1 cellular context compared by ENCODE assay signal in the genomic region with DNA sequence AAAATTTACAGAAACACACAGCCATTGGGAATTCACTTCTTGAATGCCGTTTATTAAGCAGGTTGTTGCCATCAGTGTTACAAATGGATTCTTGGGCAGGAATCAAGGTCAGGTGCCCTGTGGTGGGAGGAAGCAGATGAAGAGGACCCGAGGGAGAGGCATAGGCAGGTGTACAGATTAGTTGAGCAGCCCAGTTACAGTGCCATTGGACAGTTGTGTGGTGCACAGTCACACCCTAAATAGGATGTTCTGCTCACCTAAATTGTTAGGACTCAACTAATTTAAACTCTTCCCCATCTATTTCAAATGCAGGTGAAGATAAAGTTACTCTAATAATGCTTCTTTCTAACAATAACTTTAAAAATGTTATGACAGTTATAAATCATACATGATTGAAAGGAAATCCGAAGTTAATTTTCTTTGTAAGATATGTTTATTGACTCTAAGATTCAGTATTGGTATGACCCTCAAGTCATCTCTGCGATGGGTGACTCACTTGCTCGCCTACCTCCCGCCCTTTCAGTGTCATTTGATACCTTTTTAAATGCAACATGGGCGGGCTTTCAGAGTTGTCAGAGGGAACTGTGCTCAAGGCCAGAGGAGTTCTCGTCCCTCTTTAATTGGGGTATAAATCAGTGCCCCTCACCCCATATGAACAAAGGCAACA.
TF ChIP-seq lines count a peak whose summit lies in the region.

No MANE protein-coding gene starts in this region.

TF ChIP-seq in HCT116, 20 proteins besides CTCF, POLR2A, EP300 and RAD21 (continued from another document):
- TF ChIP-seq ATF3 (IDR thresholded peaks at IDR 0.05) (no peak), CEBPB (IDR thresholded peaks at IDR 0.05; ENCODE audit: low read depth) (no peak)
